In the genomic region with DNA sequence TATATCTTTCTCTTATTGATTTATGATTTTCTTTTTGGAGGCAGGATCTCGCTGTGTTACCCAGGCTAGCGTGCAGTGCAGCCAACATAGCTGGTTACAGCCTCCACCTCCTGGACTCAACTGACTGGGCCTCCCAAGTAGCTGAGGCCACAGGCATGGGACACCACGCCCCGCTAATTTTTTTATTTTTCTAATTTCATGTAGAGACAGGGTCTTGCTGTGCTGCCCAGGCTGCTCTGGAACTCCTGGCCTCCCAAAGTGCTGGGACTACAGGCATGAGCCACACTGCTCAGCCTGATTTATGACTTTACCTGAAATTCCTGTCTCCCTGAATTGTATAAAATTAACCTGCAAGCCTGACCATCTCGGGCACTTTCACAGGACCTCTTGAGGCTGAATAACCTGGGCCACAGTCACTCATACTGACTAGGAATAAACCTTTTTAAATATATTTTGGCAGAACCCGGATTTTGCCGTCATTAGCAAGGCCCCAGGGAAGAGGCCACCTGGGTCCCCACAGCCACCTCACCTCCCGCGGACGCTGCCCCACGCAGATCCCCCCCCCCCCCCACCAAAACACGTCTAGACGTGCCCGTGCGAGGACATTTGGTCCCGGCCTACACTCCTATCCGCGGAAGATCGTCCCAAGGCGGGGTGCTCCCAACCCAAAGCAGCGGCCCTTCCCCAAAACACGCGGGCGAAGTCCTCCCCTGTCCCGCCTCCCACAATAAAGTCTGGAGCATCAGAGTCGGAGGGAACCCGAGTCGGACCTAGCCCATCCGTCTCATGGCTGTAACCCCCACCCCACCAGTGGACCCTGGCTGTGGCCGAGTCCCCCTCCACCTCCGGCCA, we compare ENCODE assay signal across 8 cellular contexts. TPM values are rescaled to one million over a fixed set of nuclear protein-coding genes. Genes with fewer than 3 reads are reported as not detected.
DNase-seq lines count a peak whose midpoint lies in the region; ATAC-seq and TF ChIP-seq lines count a peak whose summit lies in the region.

No MANE protein-coding gene starts in this region.

- no peak for DNase-seq in CD4-positive, alpha-beta T cell
- DNase-seq in adipocyte (ENCODE audit: low read depth) (peak; percentile 57), iPS DF 6.9 (ENCODE audit: low read depth, low spot score) (no peak), NCI-H2081 treated with DMSO at 0.1 percent for 48 hours (lab: John Stamatoyannopoulos, UW) (no peak)

- peaks cover 9% of the 10 kb centered on the region for H3K9me3 ChIP-seq in CD4-positive, alpha-beta T cell (ENCODE audit: control insufficient read depth, low read length)
- H3K9me3 ChIP-seq in adipocyte (ENCODE audit: control insufficient read depth, low read length) (peaks cover 12% of the 10 kb centered on the region), iPS DF 6.9 (ENCODE audit: control insufficient read depth, insufficient read depth, low read length) (no peaks in the 10 kb centered on the region)

- H3K36me3 Mint-ChIP-seq in CD4-positive, alpha-beta T cell (ENCODE audit: low read depth), result peaks cover 32% of the 10 kb centered on the region

- peak overlapping the region; percentile 88 for H3K27ac Mint-ChIP-seq in CD4-positive, alpha-beta T cell

- ATAC-seq in CD4-positive, alpha-beta T cell (ENCODE audit: poor library complexity), result no peak
- ATAC-seq in HG02885 (IDR thresholded peaks at IDR 0.05; ENCODE audit: poor library complexity, unreplicated experiment) (peak; percentile 5), HG03196 (IDR thresholded peaks at IDR 0.05; ENCODE audit: unreplicated experiment) (no peak), GM18868 (IDR thresholded peaks at IDR 0.05; ENCODE audit: unreplicated experiment) (no peak)

- no peaks in the 10 kb centered on the region for H3K27me3 ChIP-seq in CD4-positive, alpha-beta T cell (ENCODE audit: control insufficient read depth, insufficient read depth, low read length)
- no peaks in the 10 kb centered on the region for H3K27me3 ChIP-seq in adipocyte (replicated peaks; ENCODE audit: control insufficient read depth, insufficient read depth, low read length)
- no peaks in the 10 kb centered on the region for H3K27me3 ChIP-seq in iPS DF 6.9 (ENCODE audit: control insufficient read depth, insufficient read depth, low read length)

- H3K27me3 Mint-ChIP-seq in CD4-positive, alpha-beta T cell, result no peaks in the 10 kb centered on the region

- H3K9me3 Mint-ChIP-seq in CD4-positive, alpha-beta T cell, result peaks cover 10% of the 10 kb centered on the region

- peak overlapping the region; percentile 95 for H3K4me3 ChIP-seq in adipocyte (ENCODE audit: low read length)
- peak overlapping the region; percentile 83 for H3K4me3 ChIP-seq in iPS DF 6.9 (ENCODE audit: low read length)
- H3K4me3 ChIP-seq in skin epidermis, result peak overlapping the region; percentile 73 to 95 (median 86)

- intact Hi-C loops in CD4-positive, alpha-beta T cell (cut with DNase I, micrococcal nuclease), result loop anchor here (1.0 to 5.0 kb wide), 7 partner anchors 55 to 498 kb away; a partner anchor contains a TSS

- peak overlapping the region; percentile 82 for H3K27ac ChIP-seq in CD4-positive, alpha-beta T cell (ENCODE audit: low read depth, low read length)
- H3K27ac ChIP-seq in iPS DF 6.9 (ENCODE audit: low read length) (no peak overlapping the region), skin epidermis (peak overlapping the region; percentile 79 to 96 (median 93))

- no peak for TF ChIP-seq CTCF in CD4-positive, alpha-beta T cell (IDR thresholded peaks at IDR 0.05)

- peaks cover 65% of the 10 kb centered on the region for H3K4me1 Mint-ChIP-seq in CD4-positive, alpha-beta T cell (ENCODE audit: low read depth)

- H3K4me3 Mint-ChIP-seq in CD4-positive, alpha-beta T cell, result peak overlapping the region; percentile 94

- POLR2A ChIA-PET in CD4-positive, alpha-beta T cell (lab: Charles Lee), result no interaction called here

- H3K4me1 ChIP-seq in adipocyte (ENCODE audit: control insufficient read depth, insufficient read depth, low read length) (peaks cover 4% of the 10 kb centered on the region), iPS DF 6.9 (ENCODE audit: control insufficient read depth, insufficient read depth, low read length) (no peaks in the 10 kb centered on the region)

- H3K9ac ChIP-seq in adipocyte (ENCODE audit: low read length), result peak overlapping the region; percentile 98

- no peaks in the 10 kb centered on the region for H3K36me3 ChIP-seq in adipocyte (ENCODE audit: control insufficient read depth, insufficient read depth, low read length, severe bottlenecking)
- H3K36me3 ChIP-seq in iPS DF 6.9 (ENCODE audit: control insufficient read depth, insufficient read depth, low read length), result no peaks in the 10 kb centered on the region; the same call in 1 of the 2 replicates

- no CpG with 5 or more reads among the region's 31 CpGs for WGBS in iPS DF 6.9 (ENCODE audit: insufficient coverage, insufficient read length)

- CTCF ChIA-PET in CD4-positive, alpha-beta T cell (lab: Charles Lee), result no interaction called here

RNA-seq across cellular contexts. Expression of a gene that starts 0.9 kb away (rescaled TPM):
- total RNA-seq in CD4-positive, alpha-beta T cell, result 10 to 100 TPM; 17.9 to 18.1 TPM
